ENCODE assay signal across 1 cellular context in the genomic region with DNA sequence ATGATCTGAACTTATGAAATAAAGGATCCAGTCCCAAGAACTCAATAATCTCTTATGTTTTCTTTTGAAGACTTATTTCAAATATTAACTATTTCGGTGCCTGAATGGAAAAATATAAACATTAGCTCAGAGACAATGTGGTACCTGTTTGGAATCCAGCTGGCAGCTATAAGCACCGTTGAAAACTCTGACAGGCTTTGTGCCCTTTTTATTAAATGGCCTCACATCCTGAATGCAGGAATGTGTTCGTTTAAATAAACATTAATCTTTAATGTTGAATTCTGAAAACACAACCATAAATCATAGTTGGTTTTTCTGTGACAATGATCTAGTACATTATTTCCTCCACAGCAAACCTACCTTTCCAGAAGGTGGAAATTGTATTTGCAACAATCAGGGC.
TF ChIP-seq lines count a peak whose summit lies in the region.

No MANE protein-coding gene starts in this region.

TF ChIP-seq in GM12878, 131 proteins besides CTCF, POLR2A, EP300 and RAD21:
- no peak for TF ChIP-seq ZNF207 (IDR thresholded peaks at IDR 0.05; ENCODE audit: borderline replicate concordance)
TF ChIP-seq in GM12878: peak in this region for 0.
